Comparison of ENCODE assay signal across 29 cellular contexts in genomic region chr11:82794490-82794889, GRCh38.
"Had no signal": no experiment of that assay in that cellular context is flagged by ENCODE, and none has a peak within 500 bp of the region (broad histone marks: within the 10 kb centered on the region; RNA-seq: fewer than 3 reads in every experiment).

No MANE protein-coding gene starts in this region.

- H3K4me2 ChIP-seq: hepatocyte had no signal

- H2AFZ ChIP-seq: hepatocyte had no signal

- H3K79me2 ChIP-seq: hepatocyte had no signal

- DNase-seq: activated B cell treated with CpG ODN at 0.5 μM for 24 hours; activated CD4-positive, alpha-beta T cell treated with anti-CD3 and anti-CD28 coated beads for 48 hours; activated CD4-positive, alpha-beta T cell treated with anti-CD3 and anti-CD28 coated beads, Interleukin-2, amount 50 U/mL, for 1 hour; activated CD4-positive, alpha-beta T cell treated with anti-CD3 and anti-CD28 coated beads, Interleukin-2, amount 50 U/mL, for 48 hours; activated CD8-positive, alpha-beta memory T cell treated with anti-CD3 and anti-CD28 coated beads for 24 hours; activated CD8-positive, alpha-beta T cell treated with anti-CD3 and anti-CD28 coated beads for 36 hours; activated effector memory CD4-positive, alpha-beta T cell treated with Interleukin-2 at 50 U/mL for 16 hours; activated gamma-delta T cell treated with Interleukin-2 at 50 U/mL for 16 hours; activated naive CD4-positive, alpha-beta T cell treated with Interleukin-2 at 50 U/mL for 16 hours; activated naive CD8-positive, alpha-beta T cell treated with anti-CD3 and anti-CD28 coated beads for 36 hours; activated naive CD8-positive, alpha-beta T cell treated with anti-CD3 and anti-CD28 coated beads, Interleukin-2, amount 50 U/mL, for 24 hours; activated T-cell treated with anti-CD3 and anti-CD28 coated beads, Interleukin-2, amount 50 U/mL, for 4 hours; adrenal gland; amygdala; aorta; body of pancreas; caudate nucleus; cortex of kidney; effector CD8-positive, alpha-beta T cell; foreskin keratinocyte; gastrocnemius medialis; heart right ventricle; T-helper 17 cell; T1000; WERI-Rb-1 had no signal

- H3K36me3 ChIP-seq: adrenal gland, gastrocnemius medialis, heart right ventricle, WERI-Rb-1 had no signal

- H3K4me3 ChIP-seq: adrenal gland, body of pancreas, gastrocnemius medialis, heart right ventricle, hepatocyte had no signal

- H3K27ac ChIP-seq: adrenal gland, body of pancreas, foreskin keratinocyte, gastrocnemius medialis, heart right ventricle, hepatocyte, WERI-Rb-1 had no signal

- ATAC-seq: activated CD4-positive, CD25-positive, alpha-beta regulatory T cell treated with anti-CD3 and anti-CD28 coated beads, Interleukin-2, amount 50 U/mL, for 24 hours; activated CD8-positive, alpha-beta T cell treated with anti-CD3 and anti-CD28 coated beads for 36 hours; activated naive CD8-positive, alpha-beta T cell treated with anti-CD3 and anti-CD28 coated beads, Interleukin-2, amount 50 U/mL, for 24 hours; activated T-cell treated with anti-CD3 and anti-CD28 coated beads, Interleukin-2, amount 50 U/mL, for 4 hours; activated T-helper 17 cell treated with anti-CD3 and anti-CD28 coated beads, Interleukin-2, amount 50 U/mL, for 72 hours; body of pancreas; esophagus mucosa; foreskin keratinocyte; gastrocnemius medialis; heart right ventricle; T-helper 17 cell had no signal

- H3K27me3 ChIP-seq: adrenal gland, body of pancreas, foreskin keratinocyte, gastrocnemius medialis, heart right ventricle, hepatocyte had no signal

- H3K9me3 ChIP-seq: adrenal gland, body of pancreas, gastrocnemius medialis, heart right ventricle had no signal

- H3K4me1 ChIP-seq: adrenal gland, body of pancreas, foreskin keratinocyte, gastrocnemius medialis had no signal
